Comparison of ENCODE assay signal across 12 cellular contexts in the genomic region with DNA sequence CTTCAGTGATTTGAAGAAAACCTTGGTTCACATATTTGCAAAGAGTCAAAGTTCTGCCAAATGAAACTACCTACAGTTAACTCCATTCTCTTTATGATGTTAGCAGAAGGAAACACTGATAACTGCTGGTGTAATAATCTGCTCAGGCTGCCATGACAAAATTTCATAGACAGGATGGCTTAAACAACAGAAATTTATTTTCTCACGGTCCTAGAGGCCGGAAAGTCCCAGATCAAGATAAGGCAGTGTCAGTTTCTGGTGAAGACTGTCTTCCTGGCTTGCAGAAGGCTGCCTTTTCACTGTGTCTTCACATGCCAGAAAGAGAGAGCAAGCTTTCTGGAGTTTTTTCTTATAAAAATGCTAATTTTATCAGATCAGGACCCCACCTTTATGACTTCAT.
A peak's percentile ranks its signal among the peaks of the same experiment; 100 is the strongest.
DNase-seq lines count a peak whose midpoint lies in the region; ATAC-seq and TF ChIP-seq lines count a peak whose summit lies in the region.
"Had no signal": no experiment of that assay in that cellular context is flagged by ENCODE, and none has a peak within 500 bp of the region (broad histone marks: within the 10 kb centered on the region; RNA-seq: fewer than 3 reads in every experiment).

No MANE protein-coding gene starts in this region.

- peak overlapping the region; percentile 44 to 59 for H3K27ac Mint-ChIP-seq in stimulated activated naive CD8-positive, alpha-beta T cell treated with anti-CD3 and anti-CD28 coated beads, Interleukin-15, amount 100 ng/mL, for 72 hours
- H3K27ac Mint-ChIP-seq in T-cell = peak overlapping the region; percentile 62 to 70
- H3K27ac Mint-ChIP-seq: stimulated activated memory B cell treated with anti-CD40 and anti-IgM and Interleukin-4, amounts not matched to agents 10 μg/mL and 1 μg/mL and 100 μg/mL, for 72 hours had no signal

- CTCF ChIA-PET in T-cell (lab: Charles Lee) = no interaction called here

- H3K36me3 ChIP-seq in H7 (replicated peaks; ENCODE audit: control insufficient read depth, insufficient read depth, low read length) = no peaks in the 10 kb centered on the region
- no peaks in the 10 kb centered on the region for H3K36me3 ChIP-seq in suprapubic skin
- H3K36me3 ChIP-seq: cardiac muscle cell had no signal

- no peak overlapping the region for H3K27ac ChIP-seq in suprapubic skin
- H3K27ac ChIP-seq: C4-2B, cardiac muscle cell had no signal

- H3K9me3 ChIP-seq in suprapubic skin = no peaks in the 10 kb centered on the region

- peaks cover 8% of the 10 kb centered on the region for H3K36me3 Mint-ChIP-seq in T-cell

- no peaks in the 10 kb centered on the region for H3K27me3 ChIP-seq in H7 (ENCODE audit: control insufficient read depth, insufficient read depth, low read length)
- H3K27me3 ChIP-seq in suprapubic skin = no peaks in the 10 kb centered on the region
- H3K27me3 ChIP-seq: cardiac muscle cell had no signal

- H3K4me1 Mint-ChIP-seq in stimulated activated naive CD8-positive, alpha-beta T cell treated with anti-CD3 and anti-CD28 coated beads, Interleukin-15, amount 100 ng/mL, for 72 hours = peaks cover 36% of the 10 kb centered on the region
- H3K4me1 Mint-ChIP-seq in T-cell = peaks cover 36 to 43% (median 36%) of the 10 kb centered on the region in 3 donors

- no peaks in the 10 kb centered on the region for H3K4me1 ChIP-seq in suprapubic skin

- H3K4me3 ChIP-seq in H7 (ENCODE audit: insufficient read depth, low read depth, low read length) (no peak overlapping the region), suprapubic skin (no peak overlapping the region)
- H3K4me3 ChIP-seq: cardiac muscle cell had no signal

- TF ChIP-seq CTCF in suprapubic skin (IDR thresholded peaks at IDR 0.05) = no peak

- no peak for TF ChIP-seq EP300 in suprapubic skin (IDR thresholded peaks at IDR 0.05)

- ATAC-seq in stimulated activated naive CD8-positive, alpha-beta T cell treated with anti-CD3 and anti-CD28 coated beads, Interleukin-15, amount 100 ng/mL, for 72 hours = peak; percentile 85
- no peak for ATAC-seq in stimulated activated naive CD8-positive, alpha-beta T cell treated with anti-CD3 and anti-CD28 coated beads, Interleukin-15, Interleukin-2, amounts not matched to agents 100 U/mL and 50 U/mL, for 24 hours
- ATAC-seq in HG02973 (IDR thresholded peaks at IDR 0.05; ENCODE audit: unreplicated experiment) = peak; percentile 54
- ATAC-seq in T-cell (replicated peaks in 1 of 4) = peak in 2 of 4 experiments; percentile 78 to 92
- ATAC-seq: stimulated activated memory B cell treated with anti-CD40 and anti-IgM and Interleukin-4, amounts not matched to agents 10 μg/mL and 1 μg/mL and 100 μg/mL, for 72 hours had no signal

- DNase-seq in stimulated activated naive CD8-positive, alpha-beta T cell treated with anti-CD3 and anti-CD28 coated beads, Interleukin-15, amount 100 ng/mL, for 72 hours = peak in 1 of 2 donors; percentile 10
- DNase-seq in stimulated activated naive CD8-positive, alpha-beta T cell treated with anti-CD3 and anti-CD28 coated beads, Interleukin-15, Interleukin-2, amounts not matched to agents 100 U/mL and 50 U/mL, for 24 hours = no peak
- peak in 28 of 34 experiments; percentile 3 to 57 (median 30) for DNase-seq in T-cell
- no peak for DNase-seq in mucosa of gallbladder (ENCODE audit: low spot score)
- DNase-seq in H7 = no peak
- no peak for DNase-seq in stimulated activated CD4-positive, alpha-beta T cell treated with anti-CD3 and anti-CD28 coated beads, Interleukin-4, amount 100 ng/mL, for 4 hours
- no peak for DNase-seq in suprapubic skin (ENCODE audit: low spot score in 2 of 2)
- DNase-seq: NCI-H2081 treated with DMSO at 0.1 percent for 48 hours had no signal

- H3K27me3 Mint-ChIP-seq in stimulated activated naive CD8-positive, alpha-beta T cell treated with anti-CD3 and anti-CD28 coated beads, Interleukin-15, amount 100 ng/mL, for 72 hours = no peaks in the 10 kb centered on the region
- H3K27me3 Mint-ChIP-seq in T-cell = no peaks in the 10 kb centered on the region
- H3K27me3 Mint-ChIP-seq: stimulated activated memory B cell treated with anti-CD40 and anti-IgM and Interleukin-4, amounts not matched to agents 10 μg/mL and 1 μg/mL and 100 μg/mL, for 72 hours had no signal

- H3K9me3 Mint-ChIP-seq in stimulated activated naive CD8-positive, alpha-beta T cell treated with anti-CD3 and anti-CD28 coated beads, Interleukin-15, amount 100 ng/mL, for 72 hours = peaks cover 13% of the 10 kb centered on the region in 2 donors
- peaks cover 0 to 15% (median 6%) of the 10 kb centered on the region in 3 donors for H3K9me3 Mint-ChIP-seq in T-cell

- POLR2A ChIA-PET in T-cell (lab: Charles Lee) = no interaction called here

- 17% methylated on average over 2 of the region's 2 CpGs for WGBS in suprapubic skin

- no peak for TF ChIP-seq POLR2A in suprapubic skin (IDR thresholded peaks at IDR 0.05)

- no peak overlapping the region for H3K4me3 Mint-ChIP-seq in stimulated activated naive CD8-positive, alpha-beta T cell treated with anti-CD3 and anti-CD28 coated beads, Interleukin-15, amount 100 ng/mL, for 72 hours
- H3K4me3 Mint-ChIP-seq in T-cell = peak overlapping the region in 1 of 3 donors; percentile 28
- H3K4me3 Mint-ChIP-seq: stimulated activated memory B cell treated with anti-CD40 and anti-IgM and Interleukin-4, amounts not matched to agents 10 μg/mL and 1 μg/mL and 100 μg/mL, for 72 hours had no signal

Comparison
In these comparisons a context has a peak if more than half of its experiments do, and no peak if none do; other contexts are left out.
1. DNase-seq: peak in T-cell (28 of 34); none in stimulated activated naive CD8-positive, alpha-beta T cell treated with anti-CD3 and anti-CD28 coated beads, Interleukin-15, Interleukin-2, amounts not matched to agents 100 U/mL and 50 U/mL, for 24 hours (single experiment), mucosa of gallbladder (single experiment), H7 (single experiment), stimulated activated CD4-positive, alpha-beta T cell treated with anti-CD3 and anti-CD28 coated beads, Interleukin-4, amount 100 ng/mL, for 4 hours (0 of 2) and suprapubic skin (0 of 2).